Comparison of ENCODE assay signal across 13 cellular contexts in the genomic region with DNA sequence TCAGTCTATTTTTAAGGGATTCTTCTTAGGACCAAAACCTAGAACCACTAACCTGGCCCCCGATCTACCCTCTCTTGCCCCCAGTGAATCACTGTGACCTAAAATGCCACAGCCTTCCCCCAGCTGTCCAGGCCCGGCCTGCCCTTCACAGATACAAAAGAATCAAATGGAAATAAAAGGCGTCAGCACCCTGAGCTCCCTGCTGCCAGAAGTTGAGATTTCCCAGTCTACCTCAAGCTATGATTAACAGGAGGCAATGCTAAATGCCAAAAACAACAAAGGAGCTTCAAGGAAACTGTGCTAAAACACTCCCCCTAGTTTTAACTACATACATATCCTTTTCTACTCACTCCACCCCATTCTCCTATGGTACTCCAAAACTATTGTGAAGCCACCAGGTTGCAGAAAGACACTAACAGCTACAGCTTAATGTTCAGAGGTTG.
DNase-seq lines count a peak whose midpoint lies in the region; ATAC-seq, FAIRE-seq and TF ChIP-seq lines count a peak whose summit lies in the region.
"Had no signal": no experiment of that assay in that cellular context is flagged by ENCODE, and none has a peak within 500 bp of the region (broad histone marks: within the 10 kb centered on the region; RNA-seq: fewer than 3 reads in every experiment).

No MANE protein-coding gene starts in this region.

- no peaks in the 10 kb centered on the region for H3K27me3 Mint-ChIP-seq in CD8-positive, alpha-beta memory T cell
- no peaks in the 10 kb centered on the region for H3K27me3 Mint-ChIP-seq in H9 (ENCODE audit: low read depth)
- H3K27me3 Mint-ChIP-seq: activated T-cell treated with anti-CD3 and anti-CD28 coated beads, Interleukin-2, amount 50 U/mL, for 24 hours had no signal

- H2BK15ac ChIP-seq in H9 (ENCODE audit: low read depth, low read length): no peak overlapping the region

- peak overlapping the region in 5 of 8 donors; percentile 2 to 23 (median 8) for H3K27ac Mint-ChIP-seq in CD8-positive, alpha-beta memory T cell
- peak overlapping the region in 1 of 3 experiments; percentile 6; a peak in 1 of 7 replicates for H3K27ac Mint-ChIP-seq in H9
- H3K27ac Mint-ChIP-seq: activated T-cell treated with anti-CD3 and anti-CD28 coated beads, Interleukin-2, amount 50 U/mL, for 24 hours had no signal

- DNase-seq in CD8-positive, alpha-beta memory T cell: no peak
- DNase-seq in RWPE2 (ENCODE audit: low spot score) (no peak), cardiac muscle cell (ENCODE audit: low read depth in 1 of 2, low spot score in 1 of 2) (peak; percentile 41 to 95), ovary (peak in 4 of 5 donors; percentile 25 to 54 (median 44)), H9 (no peak), RCC 7860 (ENCODE audit: low spot score) (no peak), NCI-H748 (lab: John Stamatoyannopoulos, UW; ENCODE audit: unreplicated experiment) (no peak)
- DNase-seq in stimulated activated CD4-positive, alpha-beta T cell treated with anti-CD3 and anti-CD28 coated beads, Interleukin-1b, Interleukin-23, amount 100 ng/mL, for 48 hours: no peak
- DNase-seq: activated T-cell treated with anti-CD3 and anti-CD28 coated beads, Interleukin-2, amount 50 U/mL, for 24 hours; NCI-H1105; stimulated activated CD4-positive, alpha-beta T cell treated with anti-CD3 and anti-CD28 coated beads, Interleukin-12 subunit alpha, Interleukin-12 subunit beta, amount 100 ng/mL, for 4 hours; tibial artery had no signal

- 12 to 14% (median 12%) methylated on average over 3 of the region's 3 CpGs for WGBS in ovary, 3 donors
- no CpG with 5 or more reads among the region's 3 CpGs for WGBS in H9 (ENCODE audit: extremely low coverage, insufficient read length, low lambda C conversion rate)

- peaks cover 43 to 48% (median 46%) of the 10 kb centered on the region in 3 donors for H3K4me1 Mint-ChIP-seq in CD8-positive, alpha-beta memory T cell
- H3K4me1 Mint-ChIP-seq in H9: peaks cover 20 to 21% of the 10 kb centered on the region in 2 experiments

- TF ChIP-seq POLR2A in ovary (IDR thresholded peaks at IDR 0.05): no peak

- H2BK12ac ChIP-seq in H9 (ENCODE audit: insufficient read length, low read depth, low read length): no peak overlapping the region

- H3K4me1 ChIP-seq in CD8-positive, alpha-beta memory T cell (ENCODE audit: insufficient read depth, low read length): peaks cover 54% of the 10 kb centered on the region
- no peaks in the 10 kb centered on the region for H3K4me1 ChIP-seq in RWPE2 (ENCODE audit: insufficient read depth, poor library complexity, severe bottlenecking)
- peaks cover 22% of the 10 kb centered on the region for H3K4me1 ChIP-seq in cardiac muscle cell (ENCODE audit: low read depth)
- peaks cover 2% of the 10 kb centered on the region for H3K4me1 ChIP-seq in ovary (ENCODE audit: insufficient read depth)
- peaks cover 9% of the 10 kb centered on the region; the same call in 1 of the 2 replicates for H3K4me1 ChIP-seq in H9 (ENCODE audit: insufficient read depth, low read length)

- H3K9me3 ChIP-seq in CD8-positive, alpha-beta memory T cell (ENCODE audit: low read length): no peaks in the 10 kb centered on the region
- H3K9me3 ChIP-seq in RWPE2 (ENCODE audit: severe bottlenecking) (no peaks in the 10 kb centered on the region), cardiac muscle cell (ENCODE audit: low read depth) (no peaks in the 10 kb centered on the region), ovary (no peaks in the 10 kb centered on the region), H9 (ENCODE audit: control insufficient read depth, low read depth, low read length) (no peaks in the 10 kb centered on the region)
- H3K9me3 ChIP-seq: Caco-2, tibial artery had no signal

- H2AK5ac ChIP-seq in H9 (ENCODE audit: insufficient read length, low read length): no peak overlapping the region

- H3K4ac ChIP-seq in H9 (ENCODE audit: low read depth, low read length): no peak overlapping the region

- no peaks in the 10 kb centered on the region for H3K36me3 ChIP-seq in CD8-positive, alpha-beta memory T cell (ENCODE audit: insufficient read depth, low read length)
- H3K36me3 ChIP-seq in RWPE2 (ENCODE audit: low read depth): no peaks in the 10 kb centered on the region
- H3K36me3 ChIP-seq in cardiac muscle cell: no peaks in the 10 kb centered on the region
- no peaks in the 10 kb centered on the region for H3K36me3 ChIP-seq in ovary

- H3K27ac ChIP-seq in CD8-positive, alpha-beta memory T cell (ENCODE audit: low read depth, low read length): no peak overlapping the region
- H3K27ac ChIP-seq in RWPE2 (ENCODE audit: poor library complexity, severe bottlenecking): no peak overlapping the region
- peak overlapping the region; percentile 53 for H3K27ac ChIP-seq in cardiac muscle cell
- H3K27ac ChIP-seq in ovary: peak overlapping the region in 1 of 2 donors; percentile 27
- no peak overlapping the region for H3K27ac ChIP-seq in H9 (ENCODE audit: insufficient read length, low read depth, low read length)
- H3K27ac ChIP-seq: tibial artery had no signal

- no peaks in the 10 kb centered on the region for H3K23me2 ChIP-seq in H9 (ENCODE audit: insufficient read length, low read depth, low read length, poor library complexity, severe bottlenecking)

- no peak overlapping the region for H2BK20ac ChIP-seq in H9 (ENCODE audit: low read depth, low read length, poor library complexity, severe bottlenecking)

- no peaks in the 10 kb centered on the region for H4K20me1 ChIP-seq in H9 (ENCODE audit: control insufficient read depth, insufficient read depth, insufficient read length)

- H3K23ac ChIP-seq in H9 (ENCODE audit: insufficient read length, low read depth, low read length): no peak overlapping the region

- no peaks in the 10 kb centered on the region for H3K9me3 Mint-ChIP-seq in CD8-positive, alpha-beta memory T cell
- H3K9me3 Mint-ChIP-seq in H9: no peaks in the 10 kb centered on the region; a peak in 1 of 5 replicates
- H3K9me3 Mint-ChIP-seq: activated T-cell treated with anti-CD3 and anti-CD28 coated beads, Interleukin-2, amount 50 U/mL, for 24 hours had no signal

- no peak overlapping the region for H4K91ac ChIP-seq in H9 (ENCODE audit: insufficient read length, low read depth, low read length)

- H2BK5ac ChIP-seq in H9 (ENCODE audit: insufficient read length, low read length): no peak overlapping the region

- no peak overlapping the region for H3K56ac ChIP-seq in H9 (ENCODE audit: insufficient read length, low read depth, low read length)

- H4K8ac ChIP-seq in H9 (replicated peaks; ENCODE audit: insufficient read length, low read depth, low read length): no peak overlapping the region

- no peak overlapping the region for H3K4me3 Mint-ChIP-seq in CD8-positive, alpha-beta memory T cell
- no peak overlapping the region for H3K4me3 Mint-ChIP-seq in H9
- H3K4me3 Mint-ChIP-seq: activated T-cell treated with anti-CD3 and anti-CD28 coated beads, Interleukin-2, amount 50 U/mL, for 24 hours had no signal

- peaks cover 0 to 7% (median 0%) of the 10 kb centered on the region in 3 donors for H3K36me3 Mint-ChIP-seq in CD8-positive, alpha-beta memory T cell
- H3K36me3 Mint-ChIP-seq in H9 (ENCODE audit: insufficient read depth in 1 of 3, low read depth in 3 of 3): no peaks in the 10 kb centered on the region

- no peak overlapping the region for H3K14ac ChIP-seq in H9 (ENCODE audit: insufficient read depth, low read length)

- H3K79me1 ChIP-seq in H9 (ENCODE audit: insufficient read depth, low read depth, low read length, poor library complexity, severe bottlenecking): no peaks in the 10 kb centered on the region

- H3K27me3 ChIP-seq in CD8-positive, alpha-beta memory T cell (ENCODE audit: insufficient read depth, low read length, poor library complexity, severe bottlenecking): no peaks in the 10 kb centered on the region
- H3K27me3 ChIP-seq in RWPE2 (ENCODE audit: insufficient read depth, poor library complexity, severe bottlenecking) (no peaks in the 10 kb centered on the region), cardiac muscle cell (no peaks in the 10 kb centered on the region), ovary (no peaks in the 10 kb centered on the region), H9 (ENCODE audit: insufficient read depth, low read length) (no peaks in the 10 kb centered on the region)
- H3K27me3 ChIP-seq: tibial artery had no signal

- no peak overlapping the region for H4K5ac ChIP-seq in H9 (ENCODE audit: insufficient read length, low read depth, low read length)

- H3T11ph ChIP-seq in H9 (ENCODE audit: low read length): no peak overlapping the region

- no peak for TF ChIP-seq EP300 in ovary (IDR thresholded peaks at IDR 0.05)

- no peak overlapping the region for H3K4me2 ChIP-seq in H9 (ENCODE audit: insufficient read depth, insufficient read length, low read length)

- TF ChIP-seq CTCF in RWPE2 (IDR thresholded peaks at IDR 0.05; ENCODE audit: poor library complexity, severe bottlenecking) (no peak), cardiac muscle cell (IDR thresholded peaks at IDR 0.05; ENCODE audit: low read depth, low read length) (peak; percentile 17), ovary (IDR thresholded peaks at IDR 0.05) (no peak), H9 (conservative IDR thresholded peaks at IDR 0.05) (no peak)

- no peak for FAIRE-seq in RCC 7860 (lab: Jason Lieb, UNC)

- intact Hi-C loops in ovary (cut with DNase I): no loop called here

- CTCF ChIA-PET in CD8-positive, alpha-beta memory T cell (lab: Charles Lee): interaction anchor here (1.2 to 1.3 kb wide), 2 partner anchors 14 to 16 kb away, joined by 4 to 5 read pairs; no protein-coding TSS in a partner anchor

- no peak overlapping the region for H3K4me3 ChIP-seq in CD8-positive, alpha-beta memory T cell (ENCODE audit: low read length)
- H3K4me3 ChIP-seq in RWPE2 (ENCODE audit: severe bottlenecking) (no peak overlapping the region), cardiac muscle cell (no peak overlapping the region), ovary (no peak overlapping the region)
- H3K4me3 ChIP-seq: tibial artery had no signal

- no peaks in the 10 kb centered on the region for H3K79me2 ChIP-seq in H9 (ENCODE audit: insufficient read depth, low read length)

- POLR2A ChIA-PET in CD8-positive, alpha-beta memory T cell (lab: Charles Lee): no interaction called here

- no peak overlapping the region for H2BK120ac ChIP-seq in H9 (ENCODE audit: low read depth, low read length, poor library complexity, severe bottlenecking)

- peak; percentile 42; the same call in 1 of the 3 replicates for ATAC-seq in RWPE2 (ENCODE audit: low read depth)

- H2AFZ ChIP-seq in H9 (ENCODE audit: low read length): no peak overlapping the region

- H3K9ac ChIP-seq in H9 (ENCODE audit: extremely low read depth, insufficient read length, low read length): no peak overlapping the region

- no peak overlapping the region for H3K18ac ChIP-seq in H9 (ENCODE audit: insufficient read length, low read depth, low read length)

Comparison
In these comparisons a context has a peak if more than half of its experiments do, and no peak if none do; other contexts are left out.
1. DNase-seq: peak in cardiac muscle cell (2 of 2) and ovary (4 of 5); none in CD8-positive, alpha-beta memory T cell (0 of 5), RWPE2 (single experiment), stimulated activated CD4-positive, alpha-beta T cell treated with anti-CD3 and anti-CD28 coated beads, Interleukin-1b, Interleukin-23, amount 100 ng/mL, for 48 hours (single experiment), H9 (single experiment), RCC 7860 (single experiment) and NCI-H748 (single experiment).